22 cellular contexts compared by ENCODE assay signal in genomic region chr9:91562412-91562811, GRCh38.
"Had no signal": no experiment of that assay in that cellular context is flagged by ENCODE, and none has a peak within 500 bp of the region (broad histone marks: within the 10 kb centered on the region; RNA-seq: fewer than 3 reads in every experiment).

No MANE protein-coding gene starts in this region.

- ATAC-seq: body of pancreas; effector memory CD8-positive, alpha-beta T cell; stimulated activated naive B cell treated with anti-CD40 and anti-IgM and Interleukin-4, amounts not matched to agents 10 μg/mL and 1 μg/mL and 100 μg/mL, for 72 hours had no signal

- DNase-seq: activated CD4-positive, alpha-beta T cell treated with anti-CD3 and anti-CD28 coated beads for 4 hours; activated CD4-positive, alpha-beta T cell treated with anti-CD3 and anti-CD28 coated beads, Interleukin-2, amount 50 U/mL, for 48 hours; activated CD8-positive, alpha-beta memory T cell treated with anti-CD3 and anti-CD28 coated beads, Interleukin-2, amount 50 U/mL, for 48 hours; activated gamma-delta T cell treated with Interleukin-2 at 50 U/mL for 16 hours; activated naive CD4-positive, alpha-beta T cell treated with anti-CD3 and anti-CD28 coated beads, Interleukin-2, amount 50 U/mL, for 16 hours; activated T-cell treated with anti-CD3 and anti-CD28 coated beads, Interleukin-2, amount 50 U/mL, for 24 hours; body of pancreas; effector memory CD8-positive, alpha-beta T cell; erythroblast; islet precursor cell; left ventricle myocardium inferior; ovary; sigmoid colon; small intestine; stimulated activated CD4-positive, alpha-beta T cell treated with anti-CD3 and anti-CD28 coated beads, Interleukin-1b, Interleukin-23, amount 100 ng/mL, for 48 hours; stimulated activated naive B cell treated with anti-CD40 and anti-IgM and Interleukin-4, amounts not matched to agents 10 μg/mL and 1 μg/mL and 100 μg/mL, for 72 hours; stomach had no signal

- H3K4me2 ChIP-seq: hepatocyte had no signal

- H3K4me1 ChIP-seq: body of pancreas, left ventricle myocardium inferior, stomach, tibial nerve had no signal

- H3K9me3 ChIP-seq: body of pancreas, left ventricle myocardium inferior, ovary, sigmoid colon, stomach, tibial nerve had no signal

- H3K27ac ChIP-seq: body of pancreas, coronary artery, hepatocyte, left ventricle myocardium inferior, ovary, sigmoid colon, stomach, tibial nerve, VCaP had no signal

- H3K27me3 ChIP-seq: body of pancreas, hepatocyte, ovary, sigmoid colon, stomach, tibial nerve had no signal

- H2AFZ ChIP-seq: hepatocyte had no signal

- H3K4me3 ChIP-seq: body of pancreas, coronary artery, left ventricle myocardium inferior, lung, ovary, sigmoid colon, stomach, tibial nerve had no signal

- H3K79me2 ChIP-seq: hepatocyte had no signal

- H3K36me3 ChIP-seq: left ventricle myocardium inferior, ovary, sigmoid colon, stomach, tibial nerve had no signal
